In the genomic region with DNA sequence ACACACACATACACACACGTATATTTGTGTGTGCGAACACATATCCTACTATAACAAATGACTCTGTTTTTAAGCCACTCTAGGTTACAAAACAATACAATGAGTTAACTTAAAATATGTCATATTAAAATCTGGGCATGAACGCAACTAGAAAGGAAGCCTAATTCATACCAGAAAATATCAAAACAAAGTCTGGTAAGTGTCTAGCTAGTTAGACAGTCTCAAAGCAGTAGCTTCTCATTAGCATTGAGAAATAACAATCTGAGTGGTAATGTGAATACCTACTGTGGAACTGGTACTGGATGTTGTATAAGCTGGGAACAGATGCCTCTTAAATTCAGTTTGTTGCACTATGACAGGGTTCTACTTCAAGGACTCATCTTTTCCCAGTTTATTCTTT, we compare ENCODE assay signal across 20 cellular contexts. TPM values are rescaled to one million over a fixed set of nuclear protein-coding genes. Genes with fewer than 3 reads are reported as not detected.
DNase-seq lines count a peak whose midpoint lies in the region; ATAC-seq and TF ChIP-seq lines count a peak whose summit lies in the region.
"Had no signal": no experiment of that assay in that cellular context is flagged by ENCODE, and none has a peak within 500 bp of the region (broad histone marks: within the 10 kb centered on the region; RNA-seq: fewer than 3 reads in every experiment).

No MANE protein-coding gene starts in this region.

- TF ChIP-seq CTCF in chondrocyte (IDR thresholded peaks at IDR 0.05): no peak
- TF ChIP-seq CTCF in smooth muscle cell (IDR thresholded peaks at IDR 0.05; ENCODE audit: borderline replicate concordance, insufficient read depth, poor library complexity, severe bottlenecking): no peak
- TF ChIP-seq CTCF in esophagus muscularis mucosa (IDR thresholded peaks at IDR 0.05): no peak

- DNase-seq in T-helper 2 cell treated with Interferon-gamma antibody and Interleukin-4, amounts not matched to agents 5 μg/mL and 100 μg/mL, for 36 hours (ENCODE audit: low spot score): no peak
- no peak for DNase-seq in T-helper 2 cell
- DNase-seq in chondrocyte (ENCODE audit: low spot score): no peak
- no peak for DNase-seq in smooth muscle cell (lab: John Stamatoyannopoulos, UW; ENCODE audit: unreplicated experiment)
- DNase-seq in esophagus muscularis mucosa (ENCODE audit: extremely low spot score): no peak
- DNase-seq in HAP-1 (ENCODE audit: low spot score in 2 of 2): no peak
- DNase-seq: activated CD8-positive, alpha-beta memory T cell treated with anti-CD3 and anti-CD28 coated beads, Interleukin-2, amount 50 U/mL, for 48 hours; COR-L47; dorsolateral prefrontal cortex; mucosa of descending colon; NCI-H1092; NK-92 treated with Interleukin-12 subunit alpha and Interleukin-12 subunit beta, amount 100 ng/mL, for 24 hours; Right ventricle myocardium superior; spleen had no signal

- peak overlapping the region; percentile 46 for H3K9ac ChIP-seq in smooth muscle cell (ENCODE audit: low read depth)

- H4K20me1 ChIP-seq in smooth muscle cell (ENCODE audit: low read depth): no peaks in the 10 kb centered on the region

- no peaks in the 10 kb centered on the region for H3K27me3 Mint-ChIP-seq in T-helper 2 cell treated with Interferon-gamma antibody and Interleukin-4, amounts not matched to agents 5 μg/mL and 100 μg/mL, for 36 hours (ENCODE audit: low read depth)
- H3K27me3 Mint-ChIP-seq in chondrocyte (ENCODE audit: low read depth): no peaks in the 10 kb centered on the region

- H3K4me1 Mint-ChIP-seq in T-helper 2 cell treated with Interferon-gamma antibody and Interleukin-4, amounts not matched to agents 5 μg/mL and 100 μg/mL, for 36 hours (ENCODE audit: low read depth): peaks cover 63% of the 10 kb centered on the region
- peaks cover 69% of the 10 kb centered on the region for H3K4me1 Mint-ChIP-seq in chondrocyte (ENCODE audit: low read depth)

- H3K4me2 ChIP-seq in smooth muscle cell: peak overlapping the region; percentile 40
- H3K4me2 ChIP-seq: hepatocyte had no signal

- H3F3A ChIP-seq in smooth muscle cell (ENCODE audit: low read depth): peaks cover 10% of the 10 kb centered on the region

- H3K9me3 Mint-ChIP-seq in T-helper 2 cell treated with Interferon-gamma antibody and Interleukin-4, amounts not matched to agents 5 μg/mL and 100 μg/mL, for 36 hours: no peaks in the 10 kb centered on the region
- no peaks in the 10 kb centered on the region for H3K9me3 Mint-ChIP-seq in chondrocyte (ENCODE audit: low read depth)

- H3K27ac Mint-ChIP-seq in T-helper 2 cell treated with Interferon-gamma antibody and Interleukin-4, amounts not matched to agents 5 μg/mL and 100 μg/mL, for 36 hours: no peak overlapping the region
- H3K27ac Mint-ChIP-seq in chondrocyte (ENCODE audit: unreplicated experiment): peak overlapping the region; percentile 87

- in situ Hi-C loops in HAP-1 (cut with MboI; ENCODE audit: low sequenced_read_pairs): no loop called here

- H3K4me1 ChIP-seq in smooth muscle cell (ENCODE audit: low read depth): peaks cover 18% of the 10 kb centered on the region
- peaks cover 12 to 63% (median 57%) of the 10 kb centered on the region in 4 donors for H3K4me1 ChIP-seq in esophagus muscularis mucosa
- no peaks in the 10 kb centered on the region for H3K4me1 ChIP-seq in HAP-1

- H3K9me3 ChIP-seq in smooth muscle cell (replicated peaks; ENCODE audit: low read depth) (no peaks in the 10 kb centered on the region), esophagus muscularis mucosa (no peaks in the 10 kb centered on the region), HAP-1 (no peaks in the 10 kb centered on the region)
- H3K9me3 ChIP-seq: mucosa of descending colon, spleen had no signal

- peaks cover 13% of the 10 kb centered on the region for H3K79me2 ChIP-seq in smooth muscle cell (ENCODE audit: low read depth)
- H3K79me2 ChIP-seq: hepatocyte had no signal

- H3K4me3 ChIP-seq in smooth muscle cell (no peak overlapping the region), esophagus muscularis mucosa (no peak overlapping the region), HAP-1 (no peak overlapping the region)
- H3K4me3 ChIP-seq: dorsolateral prefrontal cortex, hepatocyte, mucosa of descending colon had no signal

- TF ChIP-seq POLR2A in esophagus muscularis mucosa (IDR thresholded peaks at IDR 0.05; ENCODE audit: low read depth): no peak

- H3K36me3 ChIP-seq in smooth muscle cell (ENCODE audit: low read depth) (no peaks in the 10 kb centered on the region), esophagus muscularis mucosa (peaks cover 0 to 3% (median 0%) of the 10 kb centered on the region in 4 donors), HAP-1 (replicated peaks) (no peaks in the 10 kb centered on the region)

- H3K27ac ChIP-seq in smooth muscle cell (ENCODE audit: low read depth) (peak overlapping the region; percentile 90), esophagus muscularis mucosa (replicated peaks in 1 of 4) (peak overlapping the region in 1 of 4 donors; percentile 27)
- H3K27ac ChIP-seq: dorsolateral prefrontal cortex had no signal

- peak overlapping the region; percentile 87 for H3K4me3 Mint-ChIP-seq in T-helper 2 cell treated with Interferon-gamma antibody and Interleukin-4, amounts not matched to agents 5 μg/mL and 100 μg/mL, for 36 hours
- H3K4me3 Mint-ChIP-seq in chondrocyte (ENCODE audit: unreplicated experiment): no peak overlapping the region

- WGBS in smooth muscle cell (ENCODE audit: low lambda C conversion rate): 87% methylated on average over 3 of the region's 3 CpGs
- 65% methylated on average over 3 of the region's 3 CpGs for WGBS in esophagus muscularis mucosa

- no peak overlapping the region for H2AFZ ChIP-seq in smooth muscle cell (ENCODE audit: low read depth)
- H2AFZ ChIP-seq: hepatocyte had no signal

- H3K27me3 ChIP-seq in smooth muscle cell (ENCODE audit: low read depth) (no peaks in the 10 kb centered on the region), esophagus muscularis mucosa (no peaks in the 10 kb centered on the region), HAP-1 (ENCODE audit: low read depth) (no peaks in the 10 kb centered on the region)
- H3K27me3 ChIP-seq: dorsolateral prefrontal cortex, hepatocyte, spleen had no signal

- no peak for TF ChIP-seq EP300 in esophagus muscularis mucosa (IDR thresholded peaks at IDR 0.05)

- ATAC-seq in SK-N-SH treated with all-trans-retinoic acid at 6 μM for 48 hours (peak; percentile 12; the same call in 1 of the 3 replicates), HG03521 (IDR thresholded peaks at IDR 0.05; ENCODE audit: unreplicated experiment) (no peak)
- ATAC-seq: GM12878, HCT116, HepG2, mucosa of descending colon had no signal

- H3K36me3 Mint-ChIP-seq in T-helper 2 cell treated with Interferon-gamma antibody and Interleukin-4, amounts not matched to agents 5 μg/mL and 100 μg/mL, for 36 hours (ENCODE audit: low read depth): peaks cover 68% of the 10 kb centered on the region
- peaks cover 3% of the 10 kb centered on the region for H3K36me3 Mint-ChIP-seq in chondrocyte (ENCODE audit: low read depth)

- intact Hi-C loops in esophagus muscularis mucosa (cut with DNase I): no loop called here

TF ChIP-seq in SK-N-SH treated with all-trans-retinoic acid at 6 μM for 48 hours, 23 proteins besides CTCF, POLR2A, EP300 and RAD21:
- TF ChIP-seq, protein P1, sequence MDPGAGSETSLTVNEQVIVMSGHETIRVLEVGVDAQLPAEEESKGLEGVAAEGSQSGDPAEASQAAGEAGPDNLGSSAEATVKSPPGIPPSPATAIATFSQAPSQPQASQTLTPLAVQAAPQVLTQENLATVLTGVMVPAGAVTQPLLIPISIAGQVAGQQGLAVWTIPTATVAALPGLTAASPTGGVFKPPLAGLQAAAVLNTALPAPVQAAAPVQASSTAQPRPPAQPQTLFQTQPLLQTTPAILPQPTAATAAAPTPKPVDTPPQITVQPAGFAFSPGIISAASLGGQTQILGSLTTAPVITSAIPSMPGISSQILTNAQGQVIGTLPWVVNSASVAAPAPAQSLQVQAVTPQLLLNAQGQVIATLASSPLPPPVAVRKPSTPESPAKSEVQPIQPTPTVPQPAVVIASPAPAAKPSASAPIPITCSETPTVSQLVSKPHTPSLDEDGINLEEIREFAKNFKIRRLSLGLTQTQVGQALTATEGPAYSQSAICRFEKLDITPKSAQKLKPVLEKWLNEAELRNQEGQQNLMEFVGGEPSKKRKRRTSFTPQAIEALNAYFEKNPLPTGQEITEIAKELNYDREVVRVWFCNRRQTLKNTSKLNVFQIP (CRISPR knock-in tag; IDR thresholded peaks at IDR 0.05; ENCODE audit: borderline replicate concordance, low read depth): no peak
- TF ChIP-seq ZC3H10 (CRISPR knock-in tag; IDR thresholded peaks at IDR 0.05): no peak

RNA-seq across cellular contexts. Expression of a gene that starts 32.5 kb away (rescaled TPM):
- 60.0 to 68.9 TPM (median 61.8 TPM) in 3 replicates for total RNA-seq in chondrocyte
- 27.3 and 29.0 TPM in 2 replicates for total RNA-seq in smooth muscle cell
- polyA plus RNA-seq in smooth muscle cell: 35.5 and 36.4 TPM in 2 replicates
- total RNA-seq in esophagus muscularis mucosa: 10 to 100 TPM; 31.5 to 61.5 (median 36.3) TPM
- total RNA-seq: HepG2 had no signal
